In the genomic region with DNA sequence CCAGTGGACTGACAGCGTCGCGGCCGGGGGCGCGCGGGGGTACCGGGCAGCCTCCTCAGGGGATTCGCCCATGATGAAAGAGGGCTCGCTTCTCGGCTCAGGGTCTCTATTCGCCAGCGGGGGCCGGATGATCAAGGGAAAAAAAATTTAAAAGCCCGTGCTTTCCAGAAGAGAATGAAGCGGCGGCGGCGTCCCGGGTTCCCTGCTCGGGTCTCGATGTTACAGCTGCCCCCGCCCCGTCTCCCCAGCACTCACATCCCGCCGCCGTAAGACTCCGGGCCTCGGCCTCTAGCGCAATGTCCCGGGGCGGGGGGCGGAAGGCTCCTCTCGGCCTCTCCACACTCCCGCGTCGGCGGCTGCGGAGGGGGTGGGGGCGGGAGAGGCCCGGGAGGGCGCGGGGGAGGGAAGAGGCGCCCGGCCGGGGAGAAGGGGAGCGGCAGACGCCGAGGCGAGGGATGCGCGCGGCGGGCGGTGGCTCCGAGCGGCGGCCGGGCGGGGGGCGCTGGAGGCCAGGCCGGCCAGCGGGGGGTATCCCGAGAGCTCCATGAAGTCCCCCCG, we compare ENCODE assay signal across 7 cellular contexts. TPM values are rescaled to one million over a fixed set of nuclear protein-coding genes. Genes with fewer than 3 reads are reported as not detected.
DNase-seq lines count a peak whose midpoint lies in the region; ATAC-seq and TF ChIP-seq lines count a peak whose summit lies in the region.

No MANE protein-coding gene starts in this region.

- no peaks in the 10 kb centered on the region for H3K9me3 ChIP-seq in iPS DF 6.9 (ENCODE audit: control insufficient read depth, insufficient read depth, low read length)
- no peaks in the 10 kb centered on the region for H3K9me3 ChIP-seq in spleen

- WGBS in iPS DF 6.9 (ENCODE audit: insufficient coverage, insufficient read length) = no CpG with 5 or more reads among the region's 65 CpGs
- whole genome bisulfite sequencing in spleen, 5 donors = 1 to 3% (median 1%) methylated on average over 32 to 65 of the region's 65 CpGs

- no peak for TF ChIP-seq CTCF in spleen (IDR thresholded peaks at IDR 0.05 in 8 of 11, conservative IDR thresholded peaks at IDR 0.05 in 3 of 11)

- H3K36me3 ChIP-seq in iPS DF 6.9 (ENCODE audit: control insufficient read depth, insufficient read depth, low read length) = no peaks in the 10 kb centered on the region
- H3K36me3 ChIP-seq in spleen = no peaks in the 10 kb centered on the region

- H3K27me3 ChIP-seq in iPS DF 6.9 (ENCODE audit: control insufficient read depth, insufficient read depth, low read length) (peaks cover 58% of the 10 kb centered on the region), spleen (replicated peaks in 1 of 7) (peaks cover 0 to 70% (median 43%) of the 10 kb centered on the region in 7 donors)

- no peak for ATAC-seq in HG03469 (IDR thresholded peaks at IDR 0.05; ENCODE audit: unreplicated experiment)

- no peak for TF ChIP-seq POLR2A in spleen (IDR thresholded peaks at IDR 0.05)

- peak overlapping the region; percentile 38; the same call in 1 of the 2 replicates for H3K4me3 ChIP-seq in iPS DF 6.9 (ENCODE audit: low read length)
- peak overlapping the region; percentile 36 to 78 (median 53) for H3K4me3 ChIP-seq in spleen

- intact Hi-C loops in spleen (cut with DNase I; ENCODE audit: low total_unique reads) = no loop called here

- no peak overlapping the region for H3K27ac ChIP-seq in iPS DF 6.9 (ENCODE audit: low read length)
- H3K27ac ChIP-seq in spleen = peak overlapping the region; percentile 19 to 85 (median 83)

- DNase-seq in HuH-7.5 (ENCODE audit: low spot score) (peak; percentile 70), iPS DF 6.9 (ENCODE audit: low read depth, low spot score) (no peak), spleen (no peak), T1000 (lab: John Stamatoyannopoulos, UW) (no peak), GOT3 (lab: John Stamatoyannopoulos, UW) (no peak)
- DNase-seq in activated naive CD4-positive, alpha-beta T cell treated with anti-CD3 and anti-CD28 coated beads, Interleukin-2, amount 50 U/mL, for 16 hours = peak; percentile 36

- H3K4me1 ChIP-seq in iPS DF 6.9 (ENCODE audit: control insufficient read depth, insufficient read depth, low read length) (peaks cover 3% of the 10 kb centered on the region; the same call in 1 of the 2 replicates), spleen (peaks cover 6 to 57% (median 35%) of the 10 kb centered on the region in 6 donors)

RNA-seq across cellular contexts. Expression of a gene that starts 4.4 kb away (rescaled TPM):
- total RNA-seq in spleen = 10 to 100 TPM in 6 of 7 donors, 1 to 10 TPM in 1; 5.1 to 38.7 (median 21.9) TPM
- polyA plus RNA-seq in spleen = 100 to 1,000 TPM in 1 of 3 donors, 10 to 100 TPM in 2; 61.8 to 190 (median 67.1) TPM

RNA-seq across cellular contexts. Expression of a gene that starts 18.7 kb away (rescaled TPM):
- total RNA-seq in spleen = 10 to 100 TPM in 2 of 7 donors, 1 to 10 TPM in 5; 1.9 to 16.2 (median 7.3) TPM
- polyA plus RNA-seq in spleen = 1 to 10 TPM; 2.6 to 6.7 (median 5.3) TPM

Comparison
In these comparisons a context has a peak if more than half of its experiments do, and no peak if none do; other contexts are left out.
1. DNase-seq: peak in HuH-7.5 (single experiment) and activated naive CD4-positive, alpha-beta T cell treated with anti-CD3 and anti-CD28 coated beads, Interleukin-2, amount 50 U/mL, for 16 hours (single experiment); none in iPS DF 6.9 (single experiment), spleen (single experiment), T1000 (single experiment) and GOT3 (single experiment).